ENCODE assay signal across 10 cellular contexts in genomic region chr10:63627881-63628296, GRCh38.
DNase-seq lines count a peak whose midpoint lies in the region; ATAC-seq and TF ChIP-seq lines count a peak whose summit lies in the region.
"Had no signal": no experiment of that assay in that cellular context is flagged by ENCODE, and none has a peak within 500 bp of the region (broad histone marks: within the 10 kb centered on the region; RNA-seq: fewer than 3 reads in every experiment).

No MANE protein-coding gene starts in this region.

- H4K91ac ChIP-seq in neuronal stem cell (ENCODE audit: low read depth, low read length, poor library complexity) = no peak overlapping the region

- WGBS in neuronal stem cell (ENCODE audit: extremely low coverage in 2 of 2, insufficient read length in 2 of 2, insufficient replicate concordance in 1 of 2), 2 donors = no CpG with 5 or more reads among the region's 2 CpGs

- H3K27me3 ChIP-seq in brain microvascular endothelial cell (replicated peaks) = no peaks in the 10 kb centered on the region
- peaks cover 0 to 2% (median 0%) of the 10 kb centered on the region in 3 experiments for H3K27me3 ChIP-seq in neuronal stem cell (ENCODE audit: control insufficient read depth in 3 of 3, insufficient read depth in 3 of 3, low read depth in 1 of 3, low read length in 3 of 3)
- H3K27me3 ChIP-seq: SJSA1 had no signal

- H3K4me1 ChIP-seq in neuronal stem cell (ENCODE audit: control insufficient read depth in 2 of 2, insufficient read depth in 1 of 2, low read depth in 1 of 2, low read length in 2 of 2) = peaks cover 9 to 14% of the 10 kb centered on the region in 2 donors

- peak overlapping the region; percentile 12 for H2AFZ ChIP-seq in neuronal stem cell (ENCODE audit: low read length)

- H3K36me3 ChIP-seq in brain microvascular endothelial cell (replicated peaks) (no peaks in the 10 kb centered on the region), neuronal stem cell (replicated peaks in 1 of 2; ENCODE audit: control insufficient read depth in 2 of 2, insufficient read depth in 2 of 2, low read length in 2 of 2) (peaks cover 0 to 2% of the 10 kb centered on the region in 2 donors)
- H3K36me3 ChIP-seq: SJSA1 had no signal

- H3K27ac ChIP-seq in brain microvascular endothelial cell (peak overlapping the region; percentile 99), neuronal stem cell (replicated peaks; ENCODE audit: low read length) (no peak overlapping the region)

- no peak overlapping the region for H2AK5ac ChIP-seq in neuronal stem cell (ENCODE audit: low read depth, low read length)

- in situ Hi-C loops in KBM-7 (cut with MboI; ENCODE audit: low pct_unique_long_range_greater_than_20kb, low sequenced_read_pairs) (no loop called here), brain microvascular endothelial cell (cut with HindIII; ENCODE audit: low pct_ligation_motif_present, low sequenced_read_pairs) (no loop called here)

- H2BK12ac ChIP-seq in neuronal stem cell (ENCODE audit: low read length) = no peak overlapping the region

- no peak overlapping the region for H2BK15ac ChIP-seq in neuronal stem cell (ENCODE audit: low read length)

- H3K4me2 ChIP-seq in neuronal stem cell (ENCODE audit: insufficient read depth, low read length, poor library complexity, severe bottlenecking) = no peak overlapping the region

- H3K9ac ChIP-seq in neuronal stem cell (ENCODE audit: low read depth, low read length, poor library complexity) = no peak overlapping the region

- DNase-seq in DMS153 (lab: John Stamatoyannopoulos, UW) = peak; percentile 27
- DNase-seq in KBM-7 = peak; percentile 79
- DNase-seq in brain microvascular endothelial cell = no peak
- DNase-seq in neuronal stem cell (ENCODE audit: low spot score) = no peak
- no peak for DNase-seq in T-helper 2 cell
- no peak for DNase-seq in SKM-1 (lab: John Stamatoyannopoulos, UW; ENCODE audit: unreplicated experiment)
- DNase-seq: GOT3 had no signal

- H3K14ac ChIP-seq in neuronal stem cell (ENCODE audit: low read length) = no peak overlapping the region

- no peak for TF ChIP-seq CTCF in brain microvascular endothelial cell (IDR thresholded peaks at IDR 0.05; ENCODE audit: low read depth, low read length, missing control alignments)

- no peak overlapping the region for H2BK5ac ChIP-seq in neuronal stem cell (ENCODE audit: low read length)

- H3K18ac ChIP-seq in neuronal stem cell (ENCODE audit: low read length) = no peak overlapping the region

- ATAC-seq in HG03565 (IDR thresholded peaks at IDR 0.05; ENCODE audit: unreplicated experiment) = no peak
- ATAC-seq in GM18517 (IDR thresholded peaks at IDR 0.05; ENCODE audit: unreplicated experiment) = no peak

- no peak overlapping the region for H2BK120ac ChIP-seq in neuronal stem cell (ENCODE audit: low read depth, low read length)

- no peaks in the 10 kb centered on the region for H3K79me1 ChIP-seq in neuronal stem cell (ENCODE audit: low read depth, low read length)

- no peak overlapping the region for H3K23ac ChIP-seq in neuronal stem cell (ENCODE audit: low read depth, low read length, poor library complexity)

- H3K9me3 ChIP-seq in neuronal stem cell (replicated peaks in 1 of 2; ENCODE audit: control insufficient read depth in 2 of 2, insufficient read depth in 1 of 2, low read depth in 1 of 2, low read length in 2 of 2) = no peaks in the 10 kb centered on the region
- H3K9me3 ChIP-seq: SJSA1 had no signal

- no peak overlapping the region for H3K4me3 ChIP-seq in brain microvascular endothelial cell (ENCODE audit: low read depth, low read length)
- H3K4me3 ChIP-seq in neuronal stem cell (ENCODE audit: low read length in 2 of 2) = no peak overlapping the region

- H4K8ac ChIP-seq in neuronal stem cell (ENCODE audit: low read depth, low read length) = no peak overlapping the region

- H3K4ac ChIP-seq in neuronal stem cell (ENCODE audit: low read length) = no peak overlapping the region

Comparison
In these comparisons a context has a peak if more than half of its experiments do, and no peak if none do; other contexts are left out.
1. DNase-seq: peak in DMS153 (single experiment) and KBM-7 (single experiment); none in brain microvascular endothelial cell (single experiment), neuronal stem cell (single experiment), T-helper 2 cell (0 of 5) and SKM-1 (single experiment).